Comparison of ENCODE assay signal across 25 cellular contexts in genomic region chr12:89589753-89590152, GRCh38.
"Had no signal": no experiment of that assay in that cellular context is flagged by ENCODE, and none has a peak within 500 bp of the region (broad histone marks: within the 10 kb centered on the region; RNA-seq: fewer than 3 reads in every experiment).

No MANE protein-coding gene starts in this region.

- H3K79me2 ChIP-seq: parathyroid adenoma had no signal

- H3K36me3 ChIP-seq: prostate gland, right atrium auricular region, uterus had no signal

- H3K27ac Mint-ChIP-seq: mesothelial cell of epicardium; naive B cell; natural killer cell treated with Interleukin-12 subunit alpha and Interleukin-12 subunit beta and Interleukin-15 and Interleukin-18, amount 100 ng/mL, for 72 hours; stimulated activated memory B cell treated with anti-CD40 and anti-IgM and Interleukin-4, amounts not matched to agents 10 μg/mL and 1 μg/mL and 100 μg/mL, for 72 hours; type B pancreatic cell had no signal

- H3K9me3 Mint-ChIP-seq: immature natural killer cell; mesothelial cell of epicardium; naive B cell; natural killer cell treated with Interleukin-12 subunit alpha and Interleukin-12 subunit beta and Interleukin-15 and Interleukin-18, amount 100 ng/mL, for 72 hours; neural crest cell; stimulated activated memory B cell treated with anti-CD40 and anti-IgM and Interleukin-4, amounts not matched to agents 10 μg/mL and 1 μg/mL and 100 μg/mL, for 72 hours; type B pancreatic cell had no signal

- H3K4me3 Mint-ChIP-seq: immature natural killer cell; mesothelial cell of epicardium; naive B cell; natural killer cell treated with Interleukin-12 subunit alpha and Interleukin-12 subunit beta and Interleukin-15 and Interleukin-18, amount 100 ng/mL, for 72 hours; neural crest cell; stimulated activated memory B cell treated with anti-CD40 and anti-IgM and Interleukin-4, amounts not matched to agents 10 μg/mL and 1 μg/mL and 100 μg/mL, for 72 hours; type B pancreatic cell had no signal

- H3K4me1 Mint-ChIP-seq: immature natural killer cell had no signal

- H3K27me3 ChIP-seq: neutrophil, right atrium auricular region, testis, tibial artery, uterus had no signal

- H3K4me1 ChIP-seq: parathyroid adenoma, prostate gland, right atrium auricular region, testis, tibial artery, uterus had no signal

- H3K9ac ChIP-seq: parathyroid adenoma had no signal

- H3K4me3 ChIP-seq: mucosa of descending colon, prostate gland, right atrium auricular region, skin epidermis, testis, tibial artery, uterus had no signal

- DNase-seq: cortex of kidney; hypothalamus; immature natural killer cell; mesenchymal stem cell; mucosa of descending colon; naive B cell; stimulated activated CD4-positive, alpha-beta T cell treated with anti-CD3 and anti-CD28 coated beads, Interleukin-12 subunit alpha, Interleukin-12 subunit beta, amount 100 ng/mL, for 4 hours; stimulated activated CD4-positive, alpha-beta T cell treated with anti-CD3 and anti-CD28 coated beads, Interleukin-2, amount 100 ng/mL, for 24 hours; stimulated activated CD4-positive, alpha-beta T cell treated with anti-CD3 and anti-CD28 coated beads, Interleukin-4, amount 100 ng/mL, for 24 hours; stimulated activated naive CD8-positive, alpha-beta T cell treated with anti-CD3 and anti-CD28 coated beads, Interleukin-15, Interleukin-2, amounts not matched to agents 100 U/mL and 50 U/mL, for 24 hours; substantia nigra; testis; tibial artery; uterus had no signal

- H2AFZ ChIP-seq: parathyroid adenoma had no signal

- ATAC-seq: mucosa of descending colon; natural killer cell treated with Interleukin-12 subunit alpha and Interleukin-12 subunit beta and Interleukin-15 and Interleukin-18, amount 100 ng/mL, for 72 hours; stimulated activated memory B cell treated with anti-CD40 and anti-IgM and Interleukin-4, amounts not matched to agents 10 μg/mL and 1 μg/mL and 100 μg/mL, for 72 hours; stimulated activated naive CD8-positive, alpha-beta T cell treated with anti-CD3 and anti-CD28 coated beads, Interleukin-15, Interleukin-2, amounts not matched to agents 100 U/mL and 50 U/mL, for 24 hours had no signal

- H3K27ac ChIP-seq: neutrophil, parathyroid adenoma, prostate gland, right atrium auricular region, skin epidermis, testis, tibial artery, uterus had no signal

- FAIRE-seq: keratinocyte had no signal

- H3K9me3 ChIP-seq: mucosa of descending colon, neutrophil, prostate gland, right atrium auricular region, testis, tibial artery, uterus had no signal

- H3K27me3 Mint-ChIP-seq: naive B cell; natural killer cell treated with Interleukin-12 subunit alpha and Interleukin-12 subunit beta and Interleukin-15 and Interleukin-18, amount 100 ng/mL, for 72 hours; stimulated activated memory B cell treated with anti-CD40 and anti-IgM and Interleukin-4, amounts not matched to agents 10 μg/mL and 1 μg/mL and 100 μg/mL, for 72 hours; type B pancreatic cell had no signal
